8 cellular contexts compared by ENCODE assay signal in the genomic region with DNA sequence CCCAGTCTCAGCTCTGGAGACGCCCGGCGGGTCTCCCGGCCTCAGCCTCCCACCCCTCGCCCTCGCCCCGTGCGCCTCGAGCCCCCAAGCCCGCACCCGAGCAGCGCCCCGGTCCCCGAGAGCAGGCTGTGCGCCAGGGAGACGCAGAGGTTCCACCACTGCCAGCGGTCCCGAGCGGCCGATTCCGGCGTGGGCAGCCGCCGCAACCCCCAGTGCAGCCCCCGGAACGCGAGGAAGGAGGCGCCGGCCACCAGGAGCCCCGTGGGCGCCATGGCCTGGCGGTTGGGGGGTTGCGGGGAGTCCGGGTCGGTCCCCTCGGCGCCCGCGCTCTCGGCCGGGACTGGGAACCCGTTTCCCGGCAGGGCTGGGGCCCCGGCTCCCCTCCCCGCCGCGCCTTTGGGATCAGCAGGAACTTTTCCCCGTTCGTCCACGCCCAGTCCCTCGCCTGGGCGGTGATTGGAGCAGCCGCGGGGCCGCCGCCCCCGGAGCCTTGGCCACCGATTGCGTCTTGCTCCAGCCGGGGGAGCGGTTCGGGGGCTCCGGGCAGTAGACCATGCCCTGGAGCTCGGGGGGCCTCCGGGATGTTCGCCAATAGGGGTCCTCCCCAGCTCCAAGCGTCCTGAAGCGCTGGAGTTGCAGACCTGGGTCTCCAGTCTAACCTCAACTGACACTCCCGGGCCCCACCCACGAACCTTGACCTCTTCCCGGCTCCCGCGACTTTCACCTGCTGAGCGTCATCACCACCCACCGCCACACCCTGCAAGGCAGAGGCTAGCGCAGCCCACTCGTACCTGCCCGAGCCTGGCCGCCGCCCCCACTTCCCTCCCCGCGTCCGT. TPM values are rescaled to one million over a fixed set of nuclear protein-coding genes. Genes with fewer than 3 reads are reported as not detected.
A peak's percentile ranks its signal among the peaks of the same experiment; 100 is the strongest.
DNase-seq lines count a peak whose midpoint lies in the region; ATAC-seq, FAIRE-seq and TF ChIP-seq lines count a peak whose summit lies in the region.

A gene with protein sequence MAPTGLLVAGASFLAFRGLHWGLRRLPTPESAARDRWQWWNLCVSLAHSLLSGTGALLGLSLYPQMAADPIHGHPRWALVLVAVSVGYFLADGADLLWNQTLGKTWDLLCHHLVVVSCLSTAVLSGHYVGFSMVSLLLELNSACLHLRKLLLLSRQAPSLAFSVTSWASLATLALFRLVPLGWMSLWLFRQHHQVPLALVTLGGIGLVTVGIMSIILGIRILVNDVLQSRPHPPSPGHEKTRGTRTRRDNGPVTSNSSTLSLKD (minus strand): TSS at position 407 of the 836 bp plus-strand sequence. CDS start 135 bp downstream, at position 272.

- FAIRE-seq in endothelial cell of umbilical vein (lab: Jason Lieb, UNC) = peak; percentile 87

- no peaks in the 10 kb centered on the region for H3K27me3 ChIP-seq in endothelial cell of umbilical vein (ENCODE audit: control insufficient read depth in 2 of 2, insufficient read depth in 2 of 2, low read length in 2 of 2)

- H3K4me3 Mint-ChIP-seq in activated naive CD4-positive, alpha-beta T cell treated with anti-CD3 and anti-CD28 coated beads for 36 hours = peak within 1 kb of the TSS; percentile 46

- in situ Hi-C loops in SK-MEL-5 (cut with HindIII; ENCODE audit: low pct_unique_long_range_greater_than_20kb, low sequenced_read_pairs) = loop anchor here (10.0 kb wide), 1 partner anchor 75 kb away; no protein-coding TSS in a partner anchor

- ATAC-seq in GM18511 (IDR thresholded peaks at IDR 0.05; ENCODE audit: unreplicated experiment) = no peak

- H3K27ac Mint-ChIP-seq in activated naive CD4-positive, alpha-beta T cell treated with anti-CD3 and anti-CD28 coated beads for 36 hours = no peak within 1 kb of the TSS

- no peaks in the 10 kb centered on the region for H3K9me1 ChIP-seq in endothelial cell of umbilical vein (replicated peaks; ENCODE audit: control insufficient read depth, extremely low read depth, insufficient read depth, low read length)

- peaks cover 33% of the 10 kb centered on the region for H3K79me2 ChIP-seq in endothelial cell of umbilical vein (ENCODE audit: control insufficient read depth, insufficient read depth, low read length)

- dilution Hi-C loops in endothelial cell of umbilical vein (cut with MboI; ENCODE audit: extremely low pct_ligation_motif_present, low sequenced_read_pairs) = no loop called here

- no peak for DNase-seq in activated naive CD4-positive, alpha-beta T cell treated with anti-CD3 and anti-CD28 coated beads for 36 hours
- no peak for DNase-seq in activated naive CD4-positive, alpha-beta T cell (lab: John Stamatoyannopoulos, UW)
- DNase-seq in SK-MEL-5 (ENCODE audit: low read depth, low spot score) = peak; percentile 58
- peak; percentile 62 for DNase-seq in endothelial cell of umbilical vein (ENCODE audit: low read depth, low spot score)
- no peak for DNase-seq in NOMO-1 treated with dmso at 0.1 percent for 144 hours (lab: John Stamatoyannopoulos, UW; ENCODE audit: unreplicated experiment)

- no peaks in the 10 kb centered on the region for H3K36me3 Mint-ChIP-seq in activated naive CD4-positive, alpha-beta T cell treated with anti-CD3 and anti-CD28 coated beads for 36 hours (ENCODE audit: low read depth)

- BruUV-seq in endothelial cell of umbilical vein (replicated peaks; lab: Mats Ljungman, UMichigan) = no TSS peak

- no peak for TF ChIP-seq CTCF in endothelial cell of umbilical vein (IDR thresholded peaks at IDR 0.05; ENCODE audit: extremely low read depth in 1 of 2, insufficient read depth in 1 of 2, low read depth in 1 of 2, low read length in 2 of 2)

- H3K27me3 Mint-ChIP-seq in activated naive CD4-positive, alpha-beta T cell treated with anti-CD3 and anti-CD28 coated beads for 36 hours (ENCODE audit: low read depth) = peaks cover 24% of the 10 kb centered on the region

- CTCF ChIA-PET in activated naive CD4-positive, alpha-beta T cell treated with anti-CD3 and anti-CD28 coated beads for 36 hours (lab: Charles Lee) = no interaction called here
- CTCF ChIA-PET in endothelial cell of umbilical vein (lab: Charles Lee) = no interaction called here

- H2AFZ ChIP-seq in endothelial cell of umbilical vein (ENCODE audit: low read depth, low read length) = peak within 1 kb of the TSS; percentile 38

- WGBS in mesodermal cell (ENCODE audit: insufficient coverage in 2 of 2), 2 experiments = 1% methylated on average over 61 to 71 of the region's 83 CpGs
- 2% methylated on average over 83 of the region's 83 CpGs for WGBS in urinary bladder

- TF ChIP-seq POLR2A in endothelial cell of umbilical vein (IDR thresholded peaks at IDR 0.05; ENCODE audit: low read depth, low read length) = peak; percentile 77

- H3K9ac ChIP-seq in endothelial cell of umbilical vein (replicated peaks; ENCODE audit: extremely low read depth, insufficient read depth, low read length) = peak within 1 kb of the TSS; percentile 38

- H3K9me3 Mint-ChIP-seq in activated naive CD4-positive, alpha-beta T cell treated with anti-CD3 and anti-CD28 coated beads for 36 hours = no peaks in the 10 kb centered on the region

- peak within 1 kb of the TSS; percentile 70 for H3K4me2 ChIP-seq in endothelial cell of umbilical vein (ENCODE audit: insufficient read depth, low read length)

- POLR2A ChIA-PET in endothelial cell of umbilical vein (lab: Charles Lee) = no interaction called here

- H3K9me3 ChIP-seq in endothelial cell of umbilical vein (replicated peaks; ENCODE audit: control insufficient read depth, insufficient read depth, low read length) = no peaks in the 10 kb centered on the region
- no peaks in the 10 kb centered on the region for H3K9me3 ChIP-seq in mesodermal cell (ENCODE audit: control insufficient read depth, low read length)

- H3K27ac ChIP-seq in endothelial cell of umbilical vein (ENCODE audit: insufficient read depth, low read depth, low read length) (no peak within 1 kb of the TSS), mesodermal cell (ENCODE audit: low read depth, low read length, severe bottlenecking) (no peak within 1 kb of the TSS), urinary bladder (ENCODE audit: low read depth) (peak within 1 kb of the TSS; percentile 76)

- intact Hi-C loops in activated naive CD4-positive, alpha-beta T cell treated with anti-CD3 and anti-CD28 coated beads for 36 hours (cut with micrococcal nuclease) = loop anchor here (10.0 kb wide), 1 partner anchor 145 kb away; a partner anchor contains a TSS
- intact Hi-C loops in endothelial cell of umbilical vein (cut with micrococcal nuclease) = loop anchor here (1.0 to 10.0 kb wide), 3 partner anchors 26 to 625 kb away; a partner anchor contains a TSS

- no peaks in the 10 kb centered on the region for H4K20me1 ChIP-seq in endothelial cell of umbilical vein (replicated peaks; ENCODE audit: control insufficient read depth, extremely low read depth, insufficient read depth, low read length)

- H3K4me3 ChIP-seq in endothelial cell of umbilical vein (replicated peaks in 1 of 3; ENCODE audit: insufficient read depth in 1 of 3, low read depth in 1 of 3, low read length in 3 of 3) (peak within 1 kb of the TSS; percentile 51 to 61 (median 53)), mesodermal cell (ENCODE audit: extremely low read depth, insufficient read depth, low read length, poor library complexity, severe bottlenecking) (peak within 1 kb of the TSS; percentile 49), urinary bladder (ENCODE audit: low read depth, low read length) (peak within 1 kb of the TSS; percentile 88)

- H3K4me1 Mint-ChIP-seq in activated naive CD4-positive, alpha-beta T cell treated with anti-CD3 and anti-CD28 coated beads for 36 hours (ENCODE audit: low read depth) = peaks cover 18% of the 10 kb centered on the region

- peaks cover 36% of the 10 kb centered on the region for H3K4me1 ChIP-seq in endothelial cell of umbilical vein (ENCODE audit: control insufficient read depth, extremely low read depth, insufficient read depth, low read length)
- peaks cover 42% of the 10 kb centered on the region for H3K4me1 ChIP-seq in mesodermal cell (ENCODE audit: control insufficient read depth, insufficient read depth, low read length, poor library complexity, severe bottlenecking)
- H3K4me1 ChIP-seq in urinary bladder (ENCODE audit: insufficient read depth) = no peaks in the 10 kb centered on the region

- peaks cover 19 to 20% of the 10 kb centered on the region in 2 experiments for H3K36me3 ChIP-seq in endothelial cell of umbilical vein (ENCODE audit: control insufficient read depth in 2 of 2, extremely low read depth in 1 of 2, insufficient read depth in 2 of 2, low read length in 2 of 2)
- peaks cover 36% of the 10 kb centered on the region for H3K36me3 ChIP-seq in mesodermal cell (ENCODE audit: control insufficient read depth, insufficient read depth, low read length)
- H3K36me3 ChIP-seq in urinary bladder (ENCODE audit: insufficient read depth) = no peaks in the 10 kb centered on the region

TF ChIP-seq in endothelial cell of umbilical vein, 7 proteins besides CTCF, POLR2A, EP300 and RAD21:
- TF ChIP-seq POLR2AphosphoS5 (IDR thresholded peaks at IDR 0.05; ENCODE audit: insufficient read depth, low read depth, low read length) (peak; percentile 65), JUN (IDR thresholded peaks at IDR 0.05; ENCODE audit: borderline replicate concordance, insufficient read depth, insufficient read length, low read depth) (no peak)

RNA-seq across cellular contexts. Expression of the gene that starts here (rescaled TPM):
- under 1 TPM; 0.05 TPM for total RNA-seq in activated naive CD4-positive, alpha-beta T cell treated with anti-CD3 and anti-CD28 coated beads for 36 hours
- total RNA-seq in SK-MEL-5 (2014; rRNA removed; shearing (Covaris generic)) = 1.7 and 2.0 TPM in 2 replicates
- polyA plus RNA-seq in SK-MEL-5 (2015; cell fraction: cytosol; rRNA removed) = 2.8 and 3.4 TPM in 2 replicates
- 2.2 and 2.4 TPM in 2 replicates for polyA plus RNA-seq in SK-MEL-5 (2015; cell fraction: nucleus; rRNA removed)
- total RNA-seq in endothelial cell of umbilical vein = 1.7 and 2.1 TPM in 2 replicates
- 0.72 TPM in 2 replicates for polyA plus RNA-seq in endothelial cell of umbilical vein
- 0.75 and 0.83 TPM in 2 replicates for polyA plus RNA-seq in endothelial cell of umbilical vein (2011; cell fraction: cytosol; rRNA removed)
- 0.70 and 0.83 TPM in 2 replicates for polyA plus RNA-seq in endothelial cell of umbilical vein (2011; cell fraction: nucleus; rRNA removed)
- 1.6 and 2.4 TPM in 2 replicates for polyA plus RNA-seq in endothelial cell of umbilical vein (2012)
- polyA minus RNA-seq in endothelial cell of umbilical vein = 0.98 and 1.0 TPM in 2 replicates
- 1.6 TPM for polyA minus RNA-seq in endothelial cell of umbilical vein (2011; cell fraction: cytosol; rRNA and poly(A)+ RNA removed)
- 0.24 and 0.38 TPM in 2 replicates for polyA minus RNA-seq in endothelial cell of umbilical vein (2011; cell fraction: nucleus; rRNA and poly(A)+ RNA removed)
- polyA plus RNA-seq in mesodermal cell (2013, experiment 1 of 2) = 0.85 TPM
- 1.2 TPM for polyA plus RNA-seq in mesodermal cell (2013, experiment 2 of 2)
- 3.8 TPM for total RNA-seq in urinary bladder
- polyA plus RNA-seq in urinary bladder = 4.6 TPM

Comparison
In these comparisons a context has a peak if more than half of its experiments do, and no peak if none do; other contexts are left out.
1. DNase-seq: peak in SK-MEL-5 (single experiment) and endothelial cell of umbilical vein (single experiment); none in activated naive CD4-positive, alpha-beta T cell treated with anti-CD3 and anti-CD28 coated beads for 36 hours (single experiment), activated naive CD4-positive, alpha-beta T cell (0 of 4) and NOMO-1 treated with dmso at 0.1 percent for 144 hours (single experiment).
2. Peak in every context shown above with its lines, with median percentiles within 50 percentile points of each other: H3K4me3 ChIP-seq.